Comparison of ENCODE assay signal across 9 cellular contexts in the genomic region with DNA sequence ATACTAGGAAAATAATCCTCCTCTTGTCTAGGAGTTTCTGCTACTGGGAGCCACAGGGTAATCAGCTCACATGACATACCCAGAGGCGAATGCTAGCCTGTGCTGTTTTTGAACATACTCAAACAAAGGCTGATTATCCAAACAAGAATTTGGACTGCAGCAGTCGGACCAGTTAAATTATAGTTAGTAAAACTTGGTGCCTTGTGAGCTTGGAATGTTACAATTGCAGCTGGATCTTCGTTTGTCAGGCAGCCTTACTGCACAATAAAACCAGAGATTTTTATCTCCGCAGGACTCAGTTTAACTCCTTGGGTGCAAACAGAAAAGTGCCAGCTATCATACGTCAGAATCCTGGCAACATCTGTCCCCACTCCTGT.
DNase-seq lines count a peak whose midpoint lies in the region; TF ChIP-seq lines count a peak whose summit lies in the region.
"Had no signal": no experiment of that assay in that cellular context is flagged by ENCODE, and none has a peak within 500 bp of the region (broad histone marks: within the 10 kb centered on the region; RNA-seq: fewer than 3 reads in every experiment).

No MANE protein-coding gene starts in this region.

- H3K4me3 ChIP-seq in smooth muscle cell, result no peak overlapping the region
- H3K4me3 ChIP-seq: psoas muscle had no signal

- no peaks in the 10 kb centered on the region for H3K9me3 ChIP-seq in smooth muscle cell (replicated peaks; ENCODE audit: low read depth)
- H3K9me3 ChIP-seq: psoas muscle had no signal

- H3K36me3 ChIP-seq in smooth muscle cell (ENCODE audit: low read depth), result no peaks in the 10 kb centered on the region

- WGBS in smooth muscle cell (ENCODE audit: low lambda C conversion rate), result 4% methylated on average over 5 of the region's 5 CpGs

- H3K79me2 ChIP-seq in smooth muscle cell (ENCODE audit: low read depth), result no peaks in the 10 kb centered on the region

- no peaks in the 10 kb centered on the region for H3K27me3 Mint-ChIP-seq in brain
- no peaks in the 10 kb centered on the region for H3K27me3 Mint-ChIP-seq in activated CD4-positive, alpha-beta T cell treated with anti-CD3 and anti-CD28 coated beads, Interleukin-2, amount 10 ng/mL, durations not matched to agents 24 days and 14 days

- peaks cover 19% of the 10 kb centered on the region for H3K4me1 ChIP-seq in smooth muscle cell (ENCODE audit: low read depth)

- H3K9me3 Mint-ChIP-seq in brain, result peaks cover 0 to 4% (median 0%) of the 10 kb centered on the region in 5 experiments
- H3K9me3 Mint-ChIP-seq in activated CD4-positive, alpha-beta T cell treated with anti-CD3 and anti-CD28 coated beads, Interleukin-2, amount 10 ng/mL, durations not matched to agents 24 days and 14 days, result no peaks in the 10 kb centered on the region

- H2AFZ ChIP-seq in smooth muscle cell (ENCODE audit: low read depth), result no peak overlapping the region

- H3K4me2 ChIP-seq in smooth muscle cell, result peak overlapping the region; percentile 26

- H3K27me3 ChIP-seq in layer of hippocampus (ENCODE audit: control insufficient read depth, insufficient read depth, low read length) (no peaks in the 10 kb centered on the region), smooth muscle cell (ENCODE audit: low read depth) (no peaks in the 10 kb centered on the region)

- H3K27ac ChIP-seq in layer of hippocampus (ENCODE audit: low read depth, low read length) (peak overlapping the region; percentile 30), smooth muscle cell (ENCODE audit: low read depth) (peak overlapping the region; percentile 43)
- H3K27ac ChIP-seq: psoas muscle had no signal

- peak overlapping the region in 3 of 5 experiments; percentile 66 to 85 (median 84) for H3K27ac Mint-ChIP-seq in brain
- H3K27ac Mint-ChIP-seq in activated CD4-positive, alpha-beta T cell treated with anti-CD3 and anti-CD28 coated beads, Interleukin-2, amount 10 ng/mL, durations not matched to agents 24 days and 14 days, result no peak overlapping the region

- peaks cover 37% of the 10 kb centered on the region for H3K4me1 Mint-ChIP-seq in brain
- H3K4me1 Mint-ChIP-seq in activated CD4-positive, alpha-beta T cell treated with anti-CD3 and anti-CD28 coated beads, Interleukin-2, amount 10 ng/mL, durations not matched to agents 24 days and 14 days, result peaks cover 12% of the 10 kb centered on the region

- intact Hi-C loops in activated CD4-positive, alpha-beta T cell treated with anti-CD3 and anti-CD28 coated beads, Interleukin-2, amount 10 ng/mL, durations not matched to agents 24 days and 14 days (cut with micrococcal nuclease), result no loop called here

- no peaks in the 10 kb centered on the region for H4K20me1 ChIP-seq in smooth muscle cell (ENCODE audit: low read depth)

- H3K36me3 Mint-ChIP-seq in brain, result no peaks in the 10 kb centered on the region
- no peaks in the 10 kb centered on the region for H3K36me3 Mint-ChIP-seq in activated CD4-positive, alpha-beta T cell treated with anti-CD3 and anti-CD28 coated beads, Interleukin-2, amount 10 ng/mL, durations not matched to agents 24 days and 14 days (ENCODE audit: low read depth)

- no peak for TF ChIP-seq CTCF in brain (conservative IDR thresholded peaks at IDR 0.05)
- TF ChIP-seq CTCF in smooth muscle cell (IDR thresholded peaks at IDR 0.05; ENCODE audit: borderline replicate concordance, insufficient read depth, poor library complexity, severe bottlenecking), result no peak

- no peaks in the 10 kb centered on the region for H3F3A ChIP-seq in smooth muscle cell (ENCODE audit: low read depth)

- peak overlapping the region in 1 of 5 experiments; percentile 11 for H3K4me3 Mint-ChIP-seq in brain
- H3K4me3 Mint-ChIP-seq in activated CD4-positive, alpha-beta T cell treated with anti-CD3 and anti-CD28 coated beads, Interleukin-2, amount 10 ng/mL, durations not matched to agents 24 days and 14 days, result no peak overlapping the region

- no peak overlapping the region for H3K9ac ChIP-seq in smooth muscle cell (ENCODE audit: low read depth)

- DNase-seq in NCI-H2227 (lab: John Stamatoyannopoulos, UW; ENCODE audit: unreplicated experiment) (peak; percentile 32), NCI-H2227 treated with DMSO at 0.1 percent for 48 hours (lab: John Stamatoyannopoulos, UW) (no peak), smooth muscle cell (lab: John Stamatoyannopoulos, UW; ENCODE audit: unreplicated experiment) (no peak), NAMALWA (ENCODE audit: low spot score) (no peak)
- DNase-seq in activated CD4-positive, alpha-beta T cell treated with anti-CD3 and anti-CD28 coated beads, Interleukin-2, amount 10 ng/mL, durations not matched to agents 24 days and 14 days, result no peak
- no peak for DNase-seq in stimulated activated CD4-positive, alpha-beta T cell treated with anti-CD3 and anti-CD28 coated beads, Interleukin-4, amount 100 ng/mL, for 4 hours
- DNase-seq: psoas muscle had no signal
